ENCODE assay signal across 10 cellular contexts in genomic region chr21:45266518-45267389, GRCh38. TPM values are rescaled to one million over a fixed set of nuclear protein-coding genes. Genes with fewer than 3 reads are reported as not detected.
DNase-seq lines count a peak whose midpoint lies in the region; ATAC-seq lines count a peak whose summit lies in the region.
"Had no signal": no experiment of that assay in that cellular context is flagged by ENCODE, and none has a peak within 500 bp of the region (broad histone marks: within the 10 kb centered on the region; RNA-seq: fewer than 3 reads in every experiment).

No MANE protein-coding gene starts in this region.

- no peaks in the 10 kb centered on the region for H3K9me3 ChIP-seq in CD8-positive, alpha-beta memory T cell (ENCODE audit: low read length)

- peak overlapping the region; percentile 58 for H3K27ac ChIP-seq in CD8-positive, alpha-beta memory T cell (ENCODE audit: low read depth, low read length)

- CTCF ChIA-PET in CD8-positive, alpha-beta memory T cell (lab: Charles Lee), result interaction anchor here (0.9 kb wide), 1 partner anchor 39 kb away, joined by 3 read pairs; no protein-coding TSS in a partner anchor
- CTCF ChIA-PET in activated CD4-positive, alpha-beta memory T cell treated with anti-CD3 and anti-CD28 coated beads, Interleukin-2, amount 10 ng/mL, durations not matched to agents 7 days and 5 days (lab: Charles Lee), result no interaction called here

- no peaks in the 10 kb centered on the region for H3K27me3 ChIP-seq in CD8-positive, alpha-beta memory T cell (ENCODE audit: insufficient read depth, low read length, poor library complexity, severe bottlenecking)

- H3K36me3 ChIP-seq in CD8-positive, alpha-beta memory T cell (ENCODE audit: insufficient read depth, low read length), result peaks cover 33% of the 10 kb centered on the region

- peaks cover 7 to 51% (median 11%) of the 10 kb centered on the region in 3 donors for H3K36me3 Mint-ChIP-seq in CD8-positive, alpha-beta memory T cell
- peaks cover 52% of the 10 kb centered on the region for H3K36me3 Mint-ChIP-seq in activated CD4-positive, alpha-beta memory T cell treated with anti-CD3 and anti-CD28 coated beads, Interleukin-2, amount 10 ng/mL, durations not matched to agents 7 days and 5 days (ENCODE audit: low read depth)
- H3K36me3 Mint-ChIP-seq in effector memory CD8-positive, alpha-beta T cell (ENCODE audit: insufficient read depth), result peaks cover 42% of the 10 kb centered on the region

- DNase-seq in CD8-positive, alpha-beta memory T cell, result peak; percentile 30 to 78 (median 50)
- DNase-seq in activated CD4-positive, alpha-beta memory T cell treated with anti-CD3 and anti-CD28 coated beads, Interleukin-2, amount 10 ng/mL, durations not matched to agents 7 days and 5 days, result peak; percentile 73
- peak; percentile 62 to 69 (median 65) for DNase-seq in effector memory CD8-positive, alpha-beta T cell
- DNase-seq in stimulated activated CD4-positive, alpha-beta T cell treated with anti-CD3 and anti-CD28 coated beads, Interleukin-15, amount 100 ng/mL, for 24 hours, result peak; percentile 61
- DNase-seq in midbrain (lab: John Stamatoyannopoulos, UW), result no peak
- DNase-seq in OCI-M2 (lab: John Stamatoyannopoulos, UW; ENCODE audit: unreplicated experiment), result no peak
- DNase-seq: dermis blood vessel endothelial cell, NCI-H2081 treated with DMSO at 0.1 percent for 48 hours had no signal

- peak overlapping the region; percentile 7 to 63 (median 57) for H3K4me3 Mint-ChIP-seq in CD8-positive, alpha-beta memory T cell
- no peak overlapping the region for H3K4me3 Mint-ChIP-seq in activated CD4-positive, alpha-beta memory T cell treated with anti-CD3 and anti-CD28 coated beads, Interleukin-2, amount 10 ng/mL, durations not matched to agents 7 days and 5 days
- peak overlapping the region; percentile 26 to 64 for H3K4me3 Mint-ChIP-seq in effector memory CD8-positive, alpha-beta T cell

- no peaks in the 10 kb centered on the region for H3K27me3 Mint-ChIP-seq in CD8-positive, alpha-beta memory T cell
- H3K27me3 Mint-ChIP-seq in activated CD4-positive, alpha-beta memory T cell treated with anti-CD3 and anti-CD28 coated beads, Interleukin-2, amount 10 ng/mL, durations not matched to agents 7 days and 5 days, result no peaks in the 10 kb centered on the region
- no peaks in the 10 kb centered on the region for H3K27me3 Mint-ChIP-seq in effector memory CD8-positive, alpha-beta T cell

- peaks cover 16 to 26% (median 24%) of the 10 kb centered on the region in 3 donors for H3K4me1 Mint-ChIP-seq in CD8-positive, alpha-beta memory T cell
- peaks cover 30% of the 10 kb centered on the region for H3K4me1 Mint-ChIP-seq in activated CD4-positive, alpha-beta memory T cell treated with anti-CD3 and anti-CD28 coated beads, Interleukin-2, amount 10 ng/mL, durations not matched to agents 7 days and 5 days
- H3K4me1 Mint-ChIP-seq in effector memory CD8-positive, alpha-beta T cell (ENCODE audit: low read depth in 2 of 2), result peaks cover 18% of the 10 kb centered on the region in 2 donors

- peak; percentile 96 for ATAC-seq in effector memory CD8-positive, alpha-beta T cell (replicated peaks)
- ATAC-seq in GM18870 (IDR thresholded peaks at IDR 0.05; ENCODE audit: unreplicated experiment) (no peak), HG03439 (IDR thresholded peaks at IDR 0.05; ENCODE audit: unreplicated experiment) (no peak)

- peak overlapping the region; percentile 61 to 96 (median 84) for H3K27ac Mint-ChIP-seq in CD8-positive, alpha-beta memory T cell
- H3K27ac Mint-ChIP-seq in activated CD4-positive, alpha-beta memory T cell treated with anti-CD3 and anti-CD28 coated beads, Interleukin-2, amount 10 ng/mL, durations not matched to agents 7 days and 5 days, result peak overlapping the region; percentile 71
- H3K27ac Mint-ChIP-seq in effector memory CD8-positive, alpha-beta T cell, result peak overlapping the region; percentile 38 to 85

- no peaks in the 10 kb centered on the region for H3K9me3 Mint-ChIP-seq in CD8-positive, alpha-beta memory T cell
- peaks cover 10% of the 10 kb centered on the region for H3K9me3 Mint-ChIP-seq in activated CD4-positive, alpha-beta memory T cell treated with anti-CD3 and anti-CD28 coated beads, Interleukin-2, amount 10 ng/mL, durations not matched to agents 7 days and 5 days
- H3K9me3 Mint-ChIP-seq in effector memory CD8-positive, alpha-beta T cell, result peaks cover 0 to 2% of the 10 kb centered on the region in 2 donors

- H3K4me3 ChIP-seq in CD8-positive, alpha-beta memory T cell (ENCODE audit: low read length), result peak overlapping the region; percentile 38

- H3K4me1 ChIP-seq in CD8-positive, alpha-beta memory T cell (ENCODE audit: insufficient read depth, low read length), result peaks cover 22% of the 10 kb centered on the region

- POLR2A ChIA-PET in CD8-positive, alpha-beta memory T cell (lab: Charles Lee), result no interaction called here
- POLR2A ChIA-PET in activated CD4-positive, alpha-beta memory T cell treated with anti-CD3 and anti-CD28 coated beads, Interleukin-2, amount 10 ng/mL, durations not matched to agents 7 days and 5 days (lab: Charles Lee), result interaction anchor here (0.7 to 1.1 kb wide), 2 partner anchors 39 to 41 kb away, joined by 3 to 4 read pairs; no protein-coding TSS in a partner anchor

RNA-seq across cellular contexts. Expression of gene POFUT2, which starts 20.9 kb away (rescaled TPM):
- total RNA-seq in CD8-positive, alpha-beta memory T cell, result 10 to 100 TPM; 13.5 to 14.5 TPM
- 4.9 TPM for polyA plus RNA-seq in CD8-positive, alpha-beta memory T cell
- total RNA-seq in activated CD4-positive, alpha-beta memory T cell treated with anti-CD3 and anti-CD28 coated beads, Interleukin-2, amount 10 ng/mL, durations not matched to agents 7 days and 5 days, result 10 to 100 TPM; 23.5 to 25.1 TPM

Comparison
In these comparisons a context has a peak if more than half of its experiments do, and no peak if none do; other contexts are left out.
1. DNase-seq: peak in CD8-positive, alpha-beta memory T cell (5 of 5), activated CD4-positive, alpha-beta memory T cell treated with anti-CD3 and anti-CD28 coated beads, Interleukin-2, amount 10 ng/mL, durations not matched to agents 7 days and 5 days (single experiment), effector memory CD8-positive, alpha-beta T cell (3 of 3) and stimulated activated CD4-positive, alpha-beta T cell treated with anti-CD3 and anti-CD28 coated beads, Interleukin-15, amount 100 ng/mL, for 24 hours (single experiment); none in midbrain (single experiment) and OCI-M2 (single experiment).
2. Peak in every context shown above with its lines, with median percentiles within 50 percentile points of each other: H3K27ac Mint-ChIP-seq.